ENCODE assay signal across 8 cellular contexts in the genomic region with DNA sequence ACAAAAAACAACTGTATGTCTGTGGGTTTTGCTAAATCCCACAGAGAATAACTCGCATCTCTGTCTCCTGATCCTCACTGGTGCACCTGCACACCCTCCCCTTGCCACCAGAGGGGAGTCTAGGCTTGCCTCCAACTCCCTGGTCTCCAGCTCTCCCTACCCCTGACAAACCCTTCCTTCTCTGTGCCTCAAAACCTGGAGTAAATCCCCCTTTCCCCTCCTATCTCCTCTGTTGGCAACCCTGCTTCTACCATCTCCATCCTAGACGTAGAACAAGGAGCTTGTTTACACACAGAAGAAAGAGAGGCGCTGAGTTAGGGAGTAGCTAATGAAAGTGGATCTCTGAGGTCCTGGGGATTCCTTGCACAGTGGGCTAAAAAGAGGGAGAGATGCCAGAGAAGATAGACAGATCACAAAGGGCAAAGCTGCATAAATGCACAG. TPM values are rescaled to one million over a fixed set of nuclear protein-coding genes. Genes with fewer than 3 reads are reported as not detected.
A peak's percentile ranks its signal among the peaks of the same experiment; 100 is the strongest.
DNase-seq lines count a peak whose midpoint lies in the region; ATAC-seq and TF ChIP-seq lines count a peak whose summit lies in the region.
"Had no signal": no experiment of that assay in that cellular context is flagged by ENCODE, and none has a peak within 500 bp of the region (broad histone marks: within the 10 kb centered on the region; RNA-seq: fewer than 3 reads in every experiment).

No MANE protein-coding gene starts in this region.

- no peaks in the 10 kb centered on the region for H3K9me3 ChIP-seq in thoracic aorta

- ATAC-seq in HG03280 (IDR thresholded peaks at IDR 0.05; ENCODE audit: unreplicated experiment) (peak; percentile 46), thoracic aorta (ENCODE audit: insufficient number of reproducible peaks, low FRiP score, low read depth) (no peak)
- peak; percentile 75 for ATAC-seq in effector memory CD8-positive, alpha-beta T cell (replicated peaks)

- peaks cover 9 to 19% of the 10 kb centered on the region in 2 donors for H3K4me1 ChIP-seq in thoracic aorta (ENCODE audit: control insufficient read depth in 1 of 2, low read depth in 2 of 2)

- no peaks in the 10 kb centered on the region for H3K36me3 Mint-ChIP-seq in activated CD4-positive, alpha-beta T cell treated with anti-CD3 and anti-CD28 coated beads, Interleukin-2, amount 10 ng/mL, durations not matched to agents 7 days and 5 days (ENCODE audit: low read depth)
- peaks cover 7% of the 10 kb centered on the region for H3K36me3 Mint-ChIP-seq in effector memory CD8-positive, alpha-beta T cell (ENCODE audit: insufficient read depth)

- CTCF ChIA-PET in activated CD4-positive, alpha-beta T cell treated with anti-CD3 and anti-CD28 coated beads, Interleukin-2, amount 10 ng/mL, durations not matched to agents 7 days and 5 days (lab: Charles Lee), result interaction anchor here (0.5 to 5.9 kb wide), 33 partner anchors 8 to 304 kb away, joined by 3 to 39 read pairs (median 4); partner anchors contain the start of genes AP4M1, CNPY4, GJC3 and GPC2

- H3K27ac Mint-ChIP-seq in activated CD4-positive, alpha-beta T cell treated with anti-CD3 and anti-CD28 coated beads, Interleukin-2, amount 10 ng/mL, durations not matched to agents 7 days and 5 days, result peak overlapping the region; percentile 48
- H3K27ac Mint-ChIP-seq in effector memory CD8-positive, alpha-beta T cell, result peak overlapping the region in 1 of 2 donors; percentile 3

- TF ChIP-seq CTCF in GM12872 (IDR thresholded peaks at IDR 0.05; ENCODE audit: insufficient read depth, low read depth, low read length) (peak; percentile 99), thoracic aorta (IDR thresholded peaks at IDR 0.05) (peak; percentile 62)

- H3K27ac ChIP-seq in thoracic aorta, result no peak overlapping the region
- H3K27ac ChIP-seq: epithelial cell of prostate had no signal

- no peaks in the 10 kb centered on the region for H3K27me3 Mint-ChIP-seq in activated CD4-positive, alpha-beta T cell treated with anti-CD3 and anti-CD28 coated beads, Interleukin-2, amount 10 ng/mL, durations not matched to agents 7 days and 5 days
- H3K27me3 Mint-ChIP-seq in effector memory CD8-positive, alpha-beta T cell, result peaks cover 0 to 8% of the 10 kb centered on the region in 2 donors

- H3K4me3 ChIP-seq in thoracic aorta, result no peak overlapping the region

- H3K4me1 Mint-ChIP-seq in activated CD4-positive, alpha-beta T cell treated with anti-CD3 and anti-CD28 coated beads, Interleukin-2, amount 10 ng/mL, durations not matched to agents 7 days and 5 days, result peaks cover 30% of the 10 kb centered on the region
- peaks cover 10 to 15% of the 10 kb centered on the region in 2 donors for H3K4me1 Mint-ChIP-seq in effector memory CD8-positive, alpha-beta T cell (ENCODE audit: low read depth in 2 of 2)

- H3K9me3 Mint-ChIP-seq in activated CD4-positive, alpha-beta T cell treated with anti-CD3 and anti-CD28 coated beads, Interleukin-2, amount 10 ng/mL, durations not matched to agents 7 days and 5 days, result no peaks in the 10 kb centered on the region
- H3K9me3 Mint-ChIP-seq in effector memory CD8-positive, alpha-beta T cell, result no peaks in the 10 kb centered on the region

- no peaks in the 10 kb centered on the region for H3K27me3 ChIP-seq in thoracic aorta (replicated peaks; ENCODE audit: insufficient read depth)

- no peaks in the 10 kb centered on the region for H3K36me3 ChIP-seq in thoracic aorta

- POLR2A ChIA-PET in activated CD4-positive, alpha-beta T cell treated with anti-CD3 and anti-CD28 coated beads, Interleukin-2, amount 10 ng/mL, durations not matched to agents 7 days and 5 days (lab: Charles Lee), result no interaction called here

- DNase-seq in NCI-H69 (lab: John Stamatoyannopoulos, UW) (peak; percentile 76), midbrain (lab: John Stamatoyannopoulos, UW) (peak; percentile 37), thoracic aorta (ENCODE audit: low spot score) (no peak)
- peak; percentile 77 for DNase-seq in activated CD4-positive, alpha-beta T cell treated with anti-CD3 and anti-CD28 coated beads, Interleukin-2, amount 10 ng/mL, durations not matched to agents 7 days and 5 days
- DNase-seq in effector memory CD8-positive, alpha-beta T cell, result peak; percentile 50 to 66 (median 54)

- no peak overlapping the region for H3K4me3 Mint-ChIP-seq in activated CD4-positive, alpha-beta T cell treated with anti-CD3 and anti-CD28 coated beads, Interleukin-2, amount 10 ng/mL, durations not matched to agents 7 days and 5 days
- no peak overlapping the region for H3K4me3 Mint-ChIP-seq in effector memory CD8-positive, alpha-beta T cell

RNA-seq across cellular contexts. Expression of gene MBLAC1, which starts 6.0 kb away (rescaled TPM):
- total RNA-seq in activated CD4-positive, alpha-beta T cell treated with anti-CD3 and anti-CD28 coated beads, Interleukin-2, amount 10 ng/mL, durations not matched to agents 7 days and 5 days, result 1 to 10 TPM; 2.3 to 3.6 TPM
- total RNA-seq in thoracic aorta, result 1 to 10 TPM in 1 of 2 donors, not detected in 1; 1.1 TPM

RNA-seq across cellular contexts. Expression of gene CNPY4, which starts 13.3 kb away (rescaled TPM):
- 10 to 100 TPM; 40.5 to 40.7 TPM for total RNA-seq in activated CD4-positive, alpha-beta T cell treated with anti-CD3 and anti-CD28 coated beads, Interleukin-2, amount 10 ng/mL, durations not matched to agents 7 days and 5 days
- total RNA-seq in thoracic aorta, result 10 to 100 TPM; 12.6 to 13.7 TPM

RNA-seq across cellular contexts. Expression of gene TAF6, which starts 13.6 kb away (rescaled TPM):
- total RNA-seq in activated CD4-positive, alpha-beta T cell treated with anti-CD3 and anti-CD28 coated beads, Interleukin-2, amount 10 ng/mL, durations not matched to agents 7 days and 5 days, result 10 to 100 TPM; 60.1 to 65.5 TPM
- 10 to 100 TPM; 48.0 to 72.8 TPM for total RNA-seq in thoracic aorta

RNA-seq across cellular contexts. Expression of gene LAMTOR4, which starts 16.0 kb away (rescaled TPM):
- total RNA-seq in activated CD4-positive, alpha-beta T cell treated with anti-CD3 and anti-CD28 coated beads, Interleukin-2, amount 10 ng/mL, durations not matched to agents 7 days and 5 days, result 100 to 1,000 TPM; 124 to 172 TPM
- total RNA-seq in thoracic aorta, result 100 to 1,000 TPM; 125 to 205 TPM

RNA-seq across cellular contexts. Expression of gene TRAPPC14, which starts 25.8 kb away (rescaled TPM):
- 10 to 100 TPM; 54.0 to 54.6 TPM for total RNA-seq in activated CD4-positive, alpha-beta T cell treated with anti-CD3 and anti-CD28 coated beads, Interleukin-2, amount 10 ng/mL, durations not matched to agents 7 days and 5 days
- total RNA-seq in thoracic aorta, result 10 to 100 TPM; 14.0 to 18.0 TPM
